In genomic region chr17:28864991-28865849, GRCh38 we compare ENCODE assay signal across 1 cellular context.
A peak's percentile ranks its signal among the peaks of the same experiment; 100 is the strongest.
TF ChIP-seq lines count a peak whose summit lies in the region.

No MANE protein-coding gene starts in this region.

TF ChIP-seq in K562, 482 proteins besides CTCF, POLR2A, EP300 and RAD21 (continued from another document and continues in another):
- TF ChIP-seq PATZ1 (CRISPR knock-in tag; IDR thresholded peaks at IDR 0.05; ENCODE audit: borderline replicate concordance) (no peak), E2F6 (IDR thresholded peaks at IDR 0.05; ENCODE audit: borderline replicate concordance in 1 of 2, extremely low read depth in 1 of 2, insufficient read depth in 1 of 2, insufficient read length in 1 of 2, low read depth in 1 of 2, low read length in 1 of 2, poor library complexity in 1 of 2, severe bottlenecking in 1 of 2) (peak; percentile 71 to 90), BCLAF1 (IDR thresholded peaks at IDR 0.05; ENCODE audit: borderline replicate concordance in 1 of 2, control insufficient read depth in 1 of 2, low read depth in 2 of 2, low read length in 1 of 2) (no peak; a peak in 1 of 4 replicates), MEF2D (tag; conservative IDR thresholded peaks at IDR 0.05; ENCODE audit: low read depth) (peak; percentile 71; the same call in 1 of the 2 replicates), CREM (IDR thresholded peaks at IDR 0.05; ENCODE audit: low read depth) (peak; percentile 82), DIDO1 (tag; IDR thresholded peaks at IDR 0.05; ENCODE audit: low read depth) (no peak), XRCC3 (IDR thresholded peaks at IDR 0.05) (no peak), ZNF184 (CRISPR knock-in tag; IDR thresholded peaks at IDR 0.05) (no peak), TBL1XR1 (IDR thresholded peaks at IDR 0.05; ENCODE audit: low read length in 2 of 2) (peak; percentile 98 to 99), ERF (CRISPR knock-in tag; IDR thresholded peaks at IDR 0.05) (peak; percentile 76; the same call in 1 of the 2 replicates), RFX1 (IDR thresholded peaks at IDR 0.05) (no peak), GABPA (tag; conservative IDR thresholded peaks at IDR 0.05; ENCODE audit: low read depth) (no peak), HMBOX1 (IDR thresholded peaks at IDR 0.05) (peak; percentile 84), ZSCAN32 (CRISPR knock-in tag; IDR thresholded peaks at IDR 0.05) (no peak), PURB (CRISPR knock-in tag; IDR thresholded peaks at IDR 0.05; ENCODE audit: low read depth) (no peak), HMGXB4 (CRISPR knock-in tag; IDR thresholded peaks at IDR 0.05) (no peak), MBD2 (IDR thresholded peaks at IDR 0.05; ENCODE audit: borderline replicate concordance, low read depth) (peak; percentile 89), ZNF707 (CRISPR knock-in tag; conservative IDR thresholded peaks at IDR 0.05) (0 out of 2 replicates have a peak, but pooled peaks have one; percentile 41), ZNF75A (CRISPR knock-in tag; IDR thresholded peaks at IDR 0.05) (peak; percentile 57; the same call in 1 of the 2 replicates), SAP30 (IDR thresholded peaks at IDR 0.05; ENCODE audit: borderline replicate concordance, insufficient read depth, low read depth, low read length, poor library complexity, severe bottlenecking) (no peak), RBM39 (optimal IDR thresholded peaks at IDR 0.05; ENCODE audit: low read depth, low read length) (peak; percentile 79), PHB (CRISPR knock-in tag; IDR thresholded peaks at IDR 0.05) (no peak), E4F1 (CRISPR knock-in tag; IDR thresholded peaks at IDR 0.05; ENCODE audit: borderline replicate concordance) (no peak), MBD1 (CRISPR knock-in tag; IDR thresholded peaks at IDR 0.05) (no peak), ZNF12 (CRISPR knock-in tag; IDR thresholded peaks at IDR 0.05) (no peak), USF2 (CRISPR knock-in tag; IDR thresholded peaks at IDR 0.05) (no peak), SRSF3 (IDR thresholded peaks at IDR 0.05; ENCODE audit: insufficient read depth, low read length) (no peak), THRB (CRISPR knock-in tag; conservative IDR thresholded peaks at IDR 0.05) (peak; percentile 96), ZNF589 (CRISPR knock-in tag; IDR thresholded peaks at IDR 0.05; ENCODE audit: low read depth) (peak; percentile 98), NFYB (IDR thresholded peaks at IDR 0.05; ENCODE audit: extremely low read depth, insufficient read length) (no peak), RAD51 (IDR thresholded peaks at IDR 0.05; ENCODE audit: borderline replicate concordance, low read depth) (peak; percentile 53; the same call in 1 of the 2 replicates), ZKSCAN3 (CRISPR knock-in tag; IDR thresholded peaks at IDR 0.05) (no peak), CBX3 (IDR thresholded peaks at IDR 0.05; ENCODE audit: borderline replicate concordance in 1 of 2, low read length in 2 of 2) (peak in 1 of 2 experiments; percentile 82; a peak in 2 of 3 replicates), HBP1 (CRISPR knock-in tag; IDR thresholded peaks at IDR 0.05) (peak; percentile 85), RCOR1 (IDR thresholded peaks at IDR 0.05; ENCODE audit: borderline replicate concordance in 1 of 2, low read depth in 2 of 2, low read length in 2 of 2) (peak; percentile 91 to 97; a peak in 3 of 4 replicates), KDM5B (IDR thresholded peaks at IDR 0.05; ENCODE audit: insufficient replicate concordance, low read depth, low read length) (peak; percentile 61), SMAD3 (CRISPR knock-in tag; conservative IDR thresholded peaks at IDR 0.05) (peak; percentile 92), ZNF644 (tag; IDR thresholded peaks at IDR 0.05; ENCODE audit: low read depth) (peak; percentile 95), SIX5 (IDR thresholded peaks at IDR 0.05; ENCODE audit: borderline replicate concordance in 1 of 2, insufficient read depth in 1 of 2, low read depth in 1 of 2, low read length in 2 of 2) (no peak), GATAD2B (IDR thresholded peaks at IDR 0.05; ENCODE audit: borderline replicate concordance) (peak; percentile 98), CAMTA2 (CRISPR knock-in tag; conservative IDR thresholded peaks at IDR 0.05) (0 out of 2 replicates have a peak, but pooled peaks have one; percentile 34), EP400 (IDR thresholded peaks at IDR 0.05) (peak; percentile 80), ZKSCAN1 (IDR thresholded peaks at IDR 0.05; ENCODE audit: low read depth, low read length) (peak; percentile 90), MCM2 (IDR thresholded peaks at IDR 0.05; ENCODE audit: low read depth) (no peak), E2F5 (CRISPR knock-in tag; IDR thresholded peaks at IDR 0.05) (no peak)
